Comparison of ENCODE assay signal across 19 cellular contexts in genomic region chr12:2282321-2282720, GRCh38.
DNase-seq lines count a peak whose midpoint lies in the region; ATAC-seq and TF ChIP-seq lines count a peak whose summit lies in the region.
"Had no signal": no experiment of that assay in that cellular context is flagged by ENCODE, and none has a peak within 500 bp of the region (broad histone marks: within the 10 kb centered on the region; RNA-seq: fewer than 3 reads in every experiment).

No MANE protein-coding gene starts in this region.

- H3K9me3 Mint-ChIP-seq in stimulated activated naive CD8-positive, alpha-beta T cell treated with anti-CD3 and anti-CD28 coated beads, Interleukin-15, amount 100 ng/mL, for 72 hours = peaks cover 12 to 17% of the 10 kb centered on the region in 2 donors
- H3K9me3 Mint-ChIP-seq: type B pancreatic cell had no signal

- DNase-seq in AG10803 (ENCODE audit: low read depth) (no peak), LNCaP clone FGC (ENCODE audit: low read depth) (no peak), esophagus muscularis mucosa (ENCODE audit: extremely low spot score) (no peak), mesenteric fat pad (ENCODE audit: low spot score) (peak; percentile 33), RWPE1 (ENCODE audit: low spot score) (no peak)
- DNase-seq in stimulated activated naive CD8-positive, alpha-beta T cell treated with anti-CD3 and anti-CD28 coated beads, Interleukin-15, amount 100 ng/mL, for 72 hours = no peak
- DNase-seq: activated CD4-positive, alpha-beta T cell treated with anti-CD3 and anti-CD28 coated beads, Interleukin-2, amount 50 U/mL, for 1 hour; activated T-cell treated with anti-CD3 and anti-CD28 coated beads, Interleukin-2, amount 50 U/mL, for 4 hours; left lung; naive thymus-derived CD8-positive, alpha-beta T cell; NCI-H187 treated with DMSO at 0.1 percent for 48 hours; stimulated activated CD4-positive, alpha-beta T cell treated with anti-CD3 and anti-CD28 coated beads, Interleukin-1b, Interleukin-23, amount 100 ng/mL, for 48 hours; stimulated activated CD8-positive, alpha-beta memory T cell treated with anti-CD3 and anti-CD28 coated beads, Interleukin-4, amount 100 ng/mL, for 48 hours had no signal

- ATAC-seq in stimulated activated naive CD8-positive, alpha-beta T cell treated with anti-CD3 and anti-CD28 coated beads, Interleukin-15, amount 100 ng/mL, for 72 hours = no peak
- ATAC-seq in HG02885 (IDR thresholded peaks at IDR 0.05; ENCODE audit: poor library complexity, unreplicated experiment) (no peak), HG03280 (IDR thresholded peaks at IDR 0.05; ENCODE audit: unreplicated experiment) (no peak)
- ATAC-seq: activated T-cell treated with anti-CD3 and anti-CD28 coated beads, Interleukin-2, amount 50 U/mL, for 4 hours; naive thymus-derived CD8-positive, alpha-beta T cell; Panc1 had no signal

- H3K27ac Mint-ChIP-seq in stimulated activated naive CD8-positive, alpha-beta T cell treated with anti-CD3 and anti-CD28 coated beads, Interleukin-15, amount 100 ng/mL, for 72 hours = no peak overlapping the region
- H3K27ac Mint-ChIP-seq: B cell; naive thymus-derived CD8-positive, alpha-beta T cell; T-helper 2 cell treated with Interferon-gamma antibody and Interleukin-4, amounts not matched to agents 5 μg/mL and 100 μg/mL, for 36 hours; type B pancreatic cell had no signal

- TF ChIP-seq POLR2A in esophagus muscularis mucosa (IDR thresholded peaks at IDR 0.05; ENCODE audit: low read depth) = no peak

- no peaks in the 10 kb centered on the region for H3K36me3 ChIP-seq in esophagus muscularis mucosa
- H3K36me3 ChIP-seq: left lung had no signal

- no peaks in the 10 kb centered on the region for H3K27me3 ChIP-seq in esophagus muscularis mucosa

- TF ChIP-seq CTCF in AG10803 (conservative IDR thresholded peaks at IDR 0.05; ENCODE audit: low read length) = peak; percentile 22
- TF ChIP-seq CTCF in LNCaP clone FGC (IDR thresholded peaks at IDR 0.05; ENCODE audit: control insufficient read depth, extremely low read depth, insufficient read depth) = peak; percentile 32; the same call in 1 of the 2 replicates
- TF ChIP-seq CTCF in esophagus muscularis mucosa (IDR thresholded peaks at IDR 0.05) = no peak
- no peak for TF ChIP-seq CTCF in RWPE1 (conservative IDR thresholded peaks at IDR 0.05; ENCODE audit: low read depth)

- no peaks in the 10 kb centered on the region for H3K9me3 ChIP-seq in esophagus muscularis mucosa
- H3K9me3 ChIP-seq: left lung had no signal

- peaks cover 15% of the 10 kb centered on the region for H3K4me1 Mint-ChIP-seq in stimulated activated naive CD8-positive, alpha-beta T cell treated with anti-CD3 and anti-CD28 coated beads, Interleukin-15, amount 100 ng/mL, for 72 hours

- peaks cover 15% of the 10 kb centered on the region for H3K27me3 Mint-ChIP-seq in stimulated activated naive CD8-positive, alpha-beta T cell treated with anti-CD3 and anti-CD28 coated beads, Interleukin-15, amount 100 ng/mL, for 72 hours
- H3K27me3 Mint-ChIP-seq: type B pancreatic cell had no signal

- H3K4me3 ChIP-seq in AG10803 (ENCODE audit: low read length) (no peak overlapping the region), LNCaP clone FGC (ENCODE audit: low read depth, low read length) (no peak overlapping the region), esophagus muscularis mucosa (no peak overlapping the region)
- H3K4me3 ChIP-seq: left lung had no signal

- POLR2A ChIA-PET in RWPE1 (lab: Yijun Ruan, JAX; ENCODE audit: low non-redundant PET) = no interaction called here

- H3K27ac ChIP-seq in esophagus muscularis mucosa (replicated peaks in 1 of 4) (peak overlapping the region in 3 of 4 donors; percentile 77 to 80 (median 80)), RWPE1 (no peak overlapping the region)

- intact Hi-C loops in esophagus muscularis mucosa (cut with DNase I) = no loop called here

- WGBS in esophagus muscularis mucosa = 77% methylated on average over 4 of the region's 6 CpGs

- H3K4me3 Mint-ChIP-seq in stimulated activated naive CD8-positive, alpha-beta T cell treated with anti-CD3 and anti-CD28 coated beads, Interleukin-15, amount 100 ng/mL, for 72 hours = no peak overlapping the region
- H3K4me3 Mint-ChIP-seq: activated T-cell treated with anti-CD3 and anti-CD28 coated beads, Interleukin-2, amount 50 U/mL, for 4 hours; B cell; naive thymus-derived CD8-positive, alpha-beta T cell; T-helper 2 cell treated with Interferon-gamma antibody and Interleukin-4, amounts not matched to agents 5 μg/mL and 100 μg/mL, for 36 hours; type B pancreatic cell had no signal

- no peak for TF ChIP-seq EP300 in esophagus muscularis mucosa (IDR thresholded peaks at IDR 0.05)

- H3K4me1 ChIP-seq in esophagus muscularis mucosa = peaks cover 53 to 56% (median 55%) of the 10 kb centered on the region in 4 donors

- CTCF ChIA-PET in RWPE1 (lab: Yijun Ruan, JAX) = interaction anchor here (1.0 kb wide), 1 partner anchor 9 kb away, joined by 3 read pairs; no protein-coding TSS in a partner anchor

Comparison
In these comparisons a context has a peak if more than half of its experiments do, and no peak if none do; other contexts are left out.
1. CTCF ChIP-seq: peak in AG10803 (single experiment) and LNCaP clone FGC (single experiment); none in esophagus muscularis mucosa (0 of 3) and RWPE1 (single experiment).